ENCODE assay signal across 13 cellular contexts in the genomic region with DNA sequence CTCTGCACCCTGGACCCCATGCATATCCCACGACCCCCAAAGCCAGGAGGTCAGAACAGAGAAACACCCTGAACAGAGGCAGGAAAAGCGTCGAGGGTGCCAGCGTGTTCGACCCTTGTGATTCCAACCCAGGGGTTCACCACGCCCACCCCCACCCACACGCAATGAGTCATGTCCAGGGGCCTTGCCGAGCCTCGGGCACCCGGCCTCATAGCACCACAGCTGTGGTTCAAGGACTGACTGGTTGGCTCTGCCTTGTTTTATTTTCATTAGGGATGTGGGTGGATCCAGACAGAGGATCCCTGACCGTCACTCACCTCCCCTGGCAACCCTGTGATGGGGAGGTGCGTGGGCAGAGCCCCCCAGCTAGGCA. TPM values are rescaled to one million over a fixed set of nuclear protein-coding genes. Genes with fewer than 3 reads are reported as not detected.
DNase-seq lines count a peak whose midpoint lies in the region; ATAC-seq, FAIRE-seq and TF ChIP-seq lines count a peak whose summit lies in the region.
"Had no signal": no experiment of that assay in that cellular context is flagged by ENCODE, and none has a peak within 500 bp of the region (broad histone marks: within the 10 kb centered on the region; RNA-seq: fewer than 3 reads in every experiment).

No MANE protein-coding gene starts in this region.

- no peak for TF ChIP-seq CTCF in adrenal gland (IDR thresholded peaks at IDR 0.05)
- no peak for TF ChIP-seq CTCF in Calu3 (IDR thresholded peaks at IDR 0.05; ENCODE audit: unreplicated experiment)

- no peaks in the 10 kb centered on the region for H3K9me3 Mint-ChIP-seq in Calu3 (ENCODE audit: low read depth, unreplicated experiment)

- intact Hi-C loops in adrenal gland (cut with DNase I), result no loop called here
- intact Hi-C loops in posterior cingulate gyrus (cut with DNase I), result no loop called here
- intact Hi-C loops in Calu3 (cut with micrococcal nuclease; ENCODE audit: unreplicated experiment), result no loop called here

- H3K9me3 ChIP-seq in BLaER1 (no peaks in the 10 kb centered on the region), adrenal gland (replicated peaks in 1 of 3) (no peaks in the 10 kb centered on the region)
- H3K9me3 ChIP-seq: psoas muscle, thoracic aorta had no signal

- no TSS peak for BruUV-seq in Calu3 (replicated peaks; lab: Mats Ljungman, UMichigan)

- CTCF ChIA-PET in Calu3 (lab: Charles Lee), result no interaction called here

- H3K27me3 Mint-ChIP-seq in Calu3 (ENCODE audit: unreplicated experiment), result peaks cover 34% of the 10 kb centered on the region

- H3K9ac ChIP-seq in BLaER1, result no peak overlapping the region

- H3K4me1 ChIP-seq in BLaER1 (peaks cover 83% of the 10 kb centered on the region), adrenal gland (replicated peaks in 1 of 2) (peaks cover 23 to 27% of the 10 kb centered on the region in 2 donors)
- H3K4me1 ChIP-seq: psoas muscle had no signal

- no peaks in the 10 kb centered on the region for H3K4me1 Mint-ChIP-seq in Calu3 (ENCODE audit: low read depth, unreplicated experiment)

- WGBS in adrenal gland, 4 donors, result 22 to 80% (median 27%) methylated on average over 1 to 12 of the region's 12 CpGs

- H4K20me1 ChIP-seq in BLaER1, result no peaks in the 10 kb centered on the region

- H3K27ac ChIP-seq in BLaER1, result peak overlapping the region; percentile 9; the same call in 1 of the 2 replicates
- H3K27ac ChIP-seq in adrenal gland, result peak overlapping the region; percentile 25 to 85 (median 69)
- H3K27ac ChIP-seq: psoas muscle, thoracic aorta had no signal

- H3K4me3 ChIP-seq in BLaER1, result no peak overlapping the region
- H3K4me3 ChIP-seq in adrenal gland, result no peak overlapping the region
- H3K4me3 ChIP-seq: psoas muscle, thoracic aorta had no signal

- no peaks in the 10 kb centered on the region for H3K36me3 Mint-ChIP-seq in Calu3 (ENCODE audit: insufficient read depth, unreplicated experiment)

- no peak overlapping the region for H3K4me3 Mint-ChIP-seq in Calu3 (ENCODE audit: low read depth, unreplicated experiment)

- H3K27ac Mint-ChIP-seq in Calu3 (ENCODE audit: unreplicated experiment), result no peak overlapping the region

- H3K36me3 ChIP-seq in BLaER1, result no peaks in the 10 kb centered on the region
- H3K36me3 ChIP-seq in adrenal gland (replicated peaks in 1 of 2), result no peaks in the 10 kb centered on the region
- H3K36me3 ChIP-seq: thoracic aorta had no signal

- H3K4me2 ChIP-seq in BLaER1, result no peak overlapping the region

- FAIRE-seq in H54 (lab: Jason Lieb, UNC), result peak; percentile 87
- FAIRE-seq: endometrium had no signal

- peak; percentile 94 for DNase-seq in H54 (ENCODE audit: insufficient read length, low spot score)
- peak; percentile 71 to 90 (median 86) for DNase-seq in adrenal gland
- DNase-seq in iris pigment epithelial cell (ENCODE audit: low read depth), result peak; percentile 47
- no peak for DNase-seq in posterior cingulate gyrus
- DNase-seq in GF-D8 (lab: John Stamatoyannopoulos, UW), result no peak
- no peak for DNase-seq in Calu3
- DNase-seq: activated CD8-positive, alpha-beta memory T cell treated with anti-CD3 and anti-CD28 coated beads, Interleukin-2, amount 50 U/mL, for 48 hours; COR-L47 had no signal

- H3K27me3 ChIP-seq in BLaER1, result no peaks in the 10 kb centered on the region
- H3K27me3 ChIP-seq in adrenal gland, result no peaks in the 10 kb centered on the region

- no peak for ATAC-seq in GM18873 (IDR thresholded peaks at IDR 0.05; ENCODE audit: low FRiP score, unreplicated experiment)

- TF ChIP-seq POLR2A in H54 (IDR thresholded peaks at IDR 0.05; ENCODE audit: low read depth, low read length) (no peak), adrenal gland (IDR thresholded peaks at IDR 0.05) (no peak)

RNA-seq across cellular contexts. Expression of gene QSOX2, which starts 9.5 kb away (rescaled TPM):
- total RNA-seq in adrenal gland (10 to 100 TPM in 4 of 8 donors, 1 to 10 TPM in 4; 6.4 to 14.3 (median 10.6) TPM), Calu3 (2022) (18.9 and 20.5 TPM in 2 replicates)
- 10 to 100 TPM in 1 of 3 donors, 1 to 10 TPM in 2; 7.1 to 11.4 (median 7.6) TPM for polyA plus RNA-seq in adrenal gland

RNA-seq across cellular contexts. Expression of gene CCDC187, which starts 48.7 kb away (rescaled TPM):
- total RNA-seq in adrenal gland (under 1 TPM in 7 of 8 donors, not detected in 1; 0.04 to 0.19 (median 0.09) TPM), Calu3 (2022) (0.44 and 0.73 TPM in 2 replicates)
- polyA plus RNA-seq in adrenal gland, result under 1 TPM; under 0.01 to 0.08 (median 0.04) TPM
- total RNA-seq: psoas muscle, thoracic aorta had no signal
- polyA plus RNA-seq: psoas muscle had no signal

RNA-seq across cellular contexts. Expression of gene LHX3, which starts 50.2 kb away (rescaled TPM):
- not detected for total RNA-seq in adrenal gland
- polyA plus RNA-seq in adrenal gland, result not detected
- not detected in 2 replicates for total RNA-seq in Calu3 (2022)
- total RNA-seq: psoas muscle, thoracic aorta had no signal
- polyA plus RNA-seq: psoas muscle had no signal

Comparison
In these comparisons a context has a peak if more than half of its experiments do, and no peak if none do; other contexts are left out.
1. DNase-seq: peak in H54 (single experiment), adrenal gland (7 of 7) and iris pigment epithelial cell (single experiment); none in posterior cingulate gyrus (0 of 10), GF-D8 (single experiment) and Calu3 (single experiment).